1 cellular context compared by ENCODE assay signal in the genomic region with DNA sequence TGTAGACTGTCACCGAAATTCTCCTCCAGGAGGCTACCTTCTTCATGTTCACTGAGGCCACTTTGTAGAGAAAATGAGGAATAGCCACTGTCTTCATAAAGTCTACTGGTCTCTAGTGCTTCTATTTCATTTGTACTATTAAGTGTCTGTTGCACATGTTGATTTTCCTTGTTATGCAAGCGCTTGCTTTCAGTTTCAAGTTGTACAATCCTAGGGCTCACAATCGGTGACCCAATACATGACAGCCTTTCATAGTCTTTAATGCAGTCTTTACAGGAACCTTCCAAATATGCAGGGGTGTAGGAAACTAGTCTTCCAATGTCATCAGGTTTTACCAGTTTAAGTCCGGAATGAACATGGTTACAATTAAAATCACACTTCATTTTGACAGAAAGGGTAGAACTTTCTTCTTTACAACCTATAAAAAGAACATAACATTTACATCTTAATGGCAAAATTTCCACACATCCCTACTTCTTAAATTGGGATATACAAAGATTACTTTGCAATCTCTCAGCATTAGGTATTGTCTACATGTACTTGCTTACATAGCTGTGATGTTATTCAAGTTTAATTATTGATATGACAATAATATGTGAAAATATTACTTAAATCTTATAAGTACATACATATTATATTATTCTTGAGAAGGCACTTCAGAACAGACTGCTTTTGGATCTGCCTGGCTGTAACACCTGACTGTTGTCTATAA.
TF ChIP-seq lines count a peak whose summit lies in the region.

No MANE protein-coding gene starts in this region.

TF ChIP-seq in IMR-90, 13 proteins besides CTCF, POLR2A, EP300 and RAD21 (continued from another document):
- TF ChIP-seq BHLHE40 (IDR thresholded peaks at IDR 0.05; ENCODE audit: low read depth, low read length) = no peak
- TF ChIP-seq FOS (IDR thresholded peaks at IDR 0.05; ENCODE audit: low read depth, low read length) = no peak
- TF ChIP-seq CEBPB (IDR thresholded peaks at IDR 0.05; ENCODE audit: low read depth, low read length) = no peak
- no peak for TF ChIP-seq SMC3 (IDR thresholded peaks at IDR 0.05; ENCODE audit: low read depth, low read length)
- TF ChIP-seq, protein P1, sequence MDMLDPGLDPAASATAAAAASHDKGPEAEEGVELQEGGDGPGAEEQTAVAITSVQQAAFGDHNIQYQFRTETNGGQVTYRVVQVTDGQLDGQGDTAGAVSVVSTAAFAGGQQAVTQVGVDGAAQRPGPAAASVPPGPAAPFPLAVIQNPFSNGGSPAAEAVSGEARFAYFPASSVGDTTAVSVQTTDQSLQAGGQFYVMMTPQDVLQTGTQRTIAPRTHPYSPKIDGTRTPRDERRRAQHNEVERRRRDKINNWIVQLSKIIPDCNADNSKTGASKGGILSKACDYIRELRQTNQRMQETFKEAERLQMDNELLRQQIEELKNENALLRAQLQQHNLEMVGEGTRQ (IDR thresholded peaks at IDR 0.05; ENCODE audit: low read depth, low read length) = no peak
- no peak for TF ChIP-seq ELK1 (IDR thresholded peaks at IDR 0.05; ENCODE audit: borderline replicate concordance, low read depth, low read length)
- TF ChIP-seq NFE2L2 (IDR thresholded peaks at IDR 0.05; ENCODE audit: low read depth, low read length) = no peak
- no peak for TF ChIP-seq CHD1 (IDR thresholded peaks at IDR 0.05; ENCODE audit: low read depth, low read length)
